8 cellular contexts compared by ENCODE assay signal in genomic region chr7:55309040-55309991, GRCh38. TPM values are rescaled to one million over a fixed set of nuclear protein-coding genes. Genes with fewer than 3 reads are reported as not detected.
A peak's percentile ranks its signal among the peaks of the same experiment; 100 is the strongest.
DNase-seq lines count a peak whose midpoint lies in the region; ATAC-seq and TF ChIP-seq lines count a peak whose summit lies in the region.

No MANE protein-coding gene starts in this region.

- TF ChIP-seq RAD21 in IMR-90 (IDR thresholded peaks at IDR 0.05; ENCODE audit: low read length) = no peak

- peak overlapping the region; percentile 70 for H2BK5ac ChIP-seq in IMR-90 (ENCODE audit: low read depth, low read length, poor library complexity, severe bottlenecking)

- no peak for TF ChIP-seq CTCF in Caco-2 (IDR thresholded peaks at IDR 0.05; ENCODE audit: insufficient read depth in 1 of 2, low read depth in 1 of 2, low read length in 1 of 2, severe bottlenecking in 1 of 2, unreplicated experiment in 1 of 2)
- no peak for TF ChIP-seq CTCF in IMR-90 (conservative IDR thresholded peaks at IDR 0.05; ENCODE audit: low read depth, low read length)

- H3K56ac ChIP-seq in IMR-90 (ENCODE audit: extremely low read depth, insufficient read depth, low read length) = no peak overlapping the region

- no peak overlapping the region for H3K4me3 Mint-ChIP-seq in Caco-2 (ENCODE audit: unreplicated experiment)
- H3K4me3 Mint-ChIP-seq in activated T-helper 2 cell treated with anti-CD3 and anti-CD28 coated beads, Interferon-gamma antibody, Interleukin-2, Interleukin-4, amounts not matched to agents 10 μg/mL and 5 μg/mL and 100 μg/mL, durations not matched to agents 14 hours and 24 hours and 36 hours (ENCODE audit: low read depth) = no peak overlapping the region

- H3K4ac ChIP-seq in IMR-90 (ENCODE audit: low read depth, low read length) = peak overlapping the region; percentile 14

- peak overlapping the region; percentile 74 for H2BK20ac ChIP-seq in IMR-90 (ENCODE audit: low read depth, low read length)

- no peaks in the 10 kb centered on the region for H3K9me3 ChIP-seq in Caco-2
- H3K9me3 ChIP-seq in IMR-90 (ENCODE audit: control insufficient read depth, insufficient read depth, low read length) = no peaks in the 10 kb centered on the region

- BruUV-seq in Caco-2 (replicated peaks; lab: Mats Ljungman, UMichigan) = no TSS peak
- no TSS peak for BruUV-seq in IMR-90 (replicated peaks; lab: Mats Ljungman, UMichigan)

- DNase-seq in Caco-2 = no peak
- no peak for DNase-seq in IMR-90
- DNase-seq in activated T-helper 2 cell treated with anti-CD3 and anti-CD28 coated beads, Interferon-gamma antibody, Interleukin-2, Interleukin-4, amounts not matched to agents 10 μg/mL and 5 μg/mL and 100 μg/mL, durations not matched to agents 14 hours and 24 hours and 36 hours (ENCODE audit: low spot score) = peak; percentile 60
- peak; percentile 17 for DNase-seq in stimulated activated CD8-positive, alpha-beta memory T cell treated with anti-CD3 and anti-CD28 coated beads, Interleukin-12 subunit alpha, Interleukin-12 subunit beta, amount 100 ng/mL, for 1 hour (ENCODE audit: low read depth)
- DNase-seq in cortex of kidney (lab: John Stamatoyannopoulos, UW) = no peak
- DNase-seq in DMS 273 (lab: John Stamatoyannopoulos, UW; ENCODE audit: unreplicated experiment) = no peak
- DNase-seq in NCI-H1105 (lab: John Stamatoyannopoulos, UW) = no peak

- CTCF ChIA-PET in Caco-2 (lab: Charles Lee) (no interaction called here), IMR-90 (lab: Yijun Ruan, JAX) (no interaction called here)

- H3K18ac ChIP-seq in IMR-90 (ENCODE audit: low read depth, low read length) = peak overlapping the region; percentile 50; the same call in 1 of the 2 replicates

- POLR2A ChIA-PET in Caco-2 (lab: Charles Lee) (interaction anchor here (1.6 kb wide), 1 partner anchor 57 kb away, joined by 9 read pairs; no protein-coding TSS in a partner anchor), IMR-90 (lab: Charles Lee; ENCODE audit: unreplicated experiment) (no interaction called here)

- no peak overlapping the region for H3K4me2 ChIP-seq in IMR-90 (ENCODE audit: low read depth, low read length)

- ATAC-seq in GM21390 (IDR thresholded peaks at IDR 0.05; ENCODE audit: unreplicated experiment) (peak; percentile 88), IMR-90 (ENCODE audit: low read depth) (no peak)

- H3K4me1 Mint-ChIP-seq in Caco-2 (ENCODE audit: low read depth, unreplicated experiment) = peaks cover 26% of the 10 kb centered on the region
- H3K4me1 Mint-ChIP-seq in activated T-helper 2 cell treated with anti-CD3 and anti-CD28 coated beads, Interferon-gamma antibody, Interleukin-2, Interleukin-4, amounts not matched to agents 10 μg/mL and 5 μg/mL and 100 μg/mL, durations not matched to agents 14 hours and 24 hours and 36 hours (ENCODE audit: low read depth) = peaks cover 31% of the 10 kb centered on the region

- no peak overlapping the region for H3K27ac ChIP-seq in IMR-90 (ENCODE audit: insufficient read depth, low read length)

- H3K23ac ChIP-seq in IMR-90 (ENCODE audit: low read depth, low read length) = 0 out of 2 replicates have a peak overlapping the region, but pooled peaks have one; percentile 32

- H3K14ac ChIP-seq in IMR-90 (replicated peaks; ENCODE audit: low read depth, low read length) = no peak overlapping the region

- 94% methylated on average over 4 of the region's 17 CpGs; no CpG with 5 or more reads in 1 of the 2 experiments for WGBS in IMR-90 (ENCODE audit: extremely low coverage in 2 of 2, insufficient read length in 1 of 2), 2 experiments

- no peaks in the 10 kb centered on the region for H3K9me3 Mint-ChIP-seq in Caco-2 (ENCODE audit: unreplicated experiment)
- H3K9me3 Mint-ChIP-seq in activated T-helper 2 cell treated with anti-CD3 and anti-CD28 coated beads, Interferon-gamma antibody, Interleukin-2, Interleukin-4, amounts not matched to agents 10 μg/mL and 5 μg/mL and 100 μg/mL, durations not matched to agents 14 hours and 24 hours and 36 hours = peaks cover 12% of the 10 kb centered on the region

- no peaks in the 10 kb centered on the region for H3K79me1 ChIP-seq in IMR-90 (ENCODE audit: low read depth in 1 of 2, low read length in 2 of 2)

- peak overlapping the region; percentile 75 for H4K91ac ChIP-seq in IMR-90 (ENCODE audit: insufficient read depth, low read depth, low read length)

- H3K4me3 ChIP-seq in Caco-2 (ENCODE audit: low read depth, low read length) = no peak overlapping the region
- no peak overlapping the region for H3K4me3 ChIP-seq in IMR-90 (ENCODE audit: insufficient read depth, low read depth, low read length)

- H3K4me1 ChIP-seq in Caco-2 = peaks cover 23% of the 10 kb centered on the region
- peaks cover 6% of the 10 kb centered on the region for H3K4me1 ChIP-seq in IMR-90 (ENCODE audit: control insufficient read depth, insufficient read depth, low read length)

- TF ChIP-seq POLR2A in IMR-90 (IDR thresholded peaks at IDR 0.05; ENCODE audit: low read depth, low read length) = no peak

- no peaks in the 10 kb centered on the region for H4K20me1 ChIP-seq in IMR-90 (ENCODE audit: insufficient read depth, low read length)

- H4K5ac ChIP-seq in IMR-90 (ENCODE audit: low read depth, low read length) = peak overlapping the region; percentile 52; the same call in 1 of the 2 replicates

- peak overlapping the region; percentile 23 for H2AFZ ChIP-seq in IMR-90 (replicated peaks; ENCODE audit: low read length, poor library complexity)

- H3K36me3 ChIP-seq in Caco-2 (ENCODE audit: control insufficient read depth, insufficient read depth, low read length) = no peaks in the 10 kb centered on the region
- no peaks in the 10 kb centered on the region for H3K36me3 ChIP-seq in IMR-90 (ENCODE audit: control insufficient read depth, insufficient read depth, low read length)

- H2BK15ac ChIP-seq in IMR-90 (ENCODE audit: low read depth, low read length) = peak overlapping the region; percentile 24; the same call in 2 of the 3 replicates

- intact Hi-C loops in Caco-2 (cut with micrococcal nuclease; ENCODE audit: unreplicated experiment) (no loop called here), IMR-90 (cut with micrococcal nuclease) (loop anchor here (5.0 kb wide), 1 partner anchor 58 kb away; the partner anchor contains the start of gene LANCL2)
- intact Hi-C loops in activated T-helper 2 cell treated with anti-CD3 and anti-CD28 coated beads, Interferon-gamma antibody, Interleukin-2, Interleukin-4, amounts not matched to agents 10 μg/mL and 5 μg/mL and 100 μg/mL, durations not matched to agents 14 hours and 24 hours and 36 hours (cut with micrococcal nuclease) = loop anchor here (1.0 to 2.0 kb wide), 5 partner anchors 39 to 313 kb away; no protein-coding TSS in a partner anchor

- peak overlapping the region; percentile 92 for H2AK5ac ChIP-seq in IMR-90 (ENCODE audit: low read depth, low read length)

- H3K9ac ChIP-seq in IMR-90 (ENCODE audit: low read depth, low read length) = no peak overlapping the region

- H3K27ac Mint-ChIP-seq in Caco-2 (ENCODE audit: unreplicated experiment) = peak overlapping the region; percentile 92
- H3K27ac Mint-ChIP-seq in activated T-helper 2 cell treated with anti-CD3 and anti-CD28 coated beads, Interferon-gamma antibody, Interleukin-2, Interleukin-4, amounts not matched to agents 10 μg/mL and 5 μg/mL and 100 μg/mL, durations not matched to agents 14 hours and 24 hours and 36 hours = peak overlapping the region; percentile 60

- in situ Hi-C loops in IMR-90 (cut with MboI; ENCODE audit: low sequenced_read_pairs) = no loop called here

- H4K8ac ChIP-seq in IMR-90 (ENCODE audit: low read depth in 2 of 2, low read length in 2 of 2) = no peak overlapping the region

- peaks cover 10% of the 10 kb centered on the region; the same call in 1 of the 2 replicates for H3K9me1 ChIP-seq in IMR-90 (ENCODE audit: insufficient read depth, low read length)

- no peaks in the 10 kb centered on the region for H3K27me3 Mint-ChIP-seq in Caco-2 (ENCODE audit: insufficient read depth, unreplicated experiment)
- peaks cover 11% of the 10 kb centered on the region for H3K27me3 Mint-ChIP-seq in activated T-helper 2 cell treated with anti-CD3 and anti-CD28 coated beads, Interferon-gamma antibody, Interleukin-2, Interleukin-4, amounts not matched to agents 10 μg/mL and 5 μg/mL and 100 μg/mL, durations not matched to agents 14 hours and 24 hours and 36 hours (ENCODE audit: low read depth)

- H3K27me3 ChIP-seq in Caco-2 (replicated peaks; ENCODE audit: control insufficient read depth, insufficient read depth, low read length) (no peaks in the 10 kb centered on the region), IMR-90 (ENCODE audit: control insufficient read depth, insufficient read depth, low read length) (peaks cover 7% of the 10 kb centered on the region)

- dilution Hi-C loops in IMR-90 (cut with HindIII; ENCODE audit: low sequenced_read_pairs, unreplicated experiment) = no loop called here

- H3K36me3 Mint-ChIP-seq in Caco-2 (ENCODE audit: insufficient read depth, unreplicated experiment) = peaks cover 7% of the 10 kb centered on the region
- H3K36me3 Mint-ChIP-seq in activated T-helper 2 cell treated with anti-CD3 and anti-CD28 coated beads, Interferon-gamma antibody, Interleukin-2, Interleukin-4, amounts not matched to agents 10 μg/mL and 5 μg/mL and 100 μg/mL, durations not matched to agents 14 hours and 24 hours and 36 hours (ENCODE audit: low read depth) = peaks cover 2% of the 10 kb centered on the region

- H2AK9ac ChIP-seq in IMR-90 (replicated peaks; ENCODE audit: low read depth, low read length, poor library complexity) = peak overlapping the region; percentile 45

- H2BK120ac ChIP-seq in IMR-90 (ENCODE audit: low read depth, low read length) = peak overlapping the region; percentile 57

TF ChIP-seq in IMR-90, 13 proteins besides CTCF, POLR2A, EP300 and RAD21:
- TF ChIP-seq MAFK (IDR thresholded peaks at IDR 0.05; ENCODE audit: low read depth, low read length) (no peak), BHLHE40 (IDR thresholded peaks at IDR 0.05; ENCODE audit: low read depth, low read length) (no peak)
TF ChIP-seq in IMR-90: peak in this region for 0.

RNA-seq across cellular contexts. Expression of gene LANCL2, which starts 55.8 kb away (rescaled TPM):
- total RNA-seq in Caco-2 (2022) (18.1 and 18.5 TPM in 2 replicates), IMR-90 (2012; rRNA removed) (17.9 and 20.0 TPM in 2 replicates)
- polyA plus RNA-seq in IMR-90 (2012; rRNA removed) = 11.7 and 13.6 TPM in 2 replicates
- 10.8 and 18.3 TPM in 2 replicates for polyA plus RNA-seq in IMR-90 (2012; cell fraction: cytosol; rRNA removed)
- 12.2 and 25.0 TPM in 2 replicates for polyA plus RNA-seq in IMR-90 (2012; cell fraction: nucleus; rRNA removed; ENCODE audit: low replicate concordance)
- 8.6 and 9.5 TPM in 2 replicates for total RNA-seq in activated T-helper 2 cell treated with anti-CD3 and anti-CD28 coated beads, Interferon-gamma antibody, Interleukin-2, Interleukin-4, amounts not matched to agents 10 μg/mL and 5 μg/mL and 100 μg/mL, durations not matched to agents 14 hours and 24 hours and 36 hours

Comparison
In these comparisons a context has a peak if more than half of its experiments do, and no peak if none do; other contexts are left out.
1. DNase-seq: peak in activated T-helper 2 cell treated with anti-CD3 and anti-CD28 coated beads, Interferon-gamma antibody, Interleukin-2, Interleukin-4, amounts not matched to agents 10 μg/mL and 5 μg/mL and 100 μg/mL, durations not matched to agents 14 hours and 24 hours and 36 hours (single experiment) and stimulated activated CD8-positive, alpha-beta memory T cell treated with anti-CD3 and anti-CD28 coated beads, Interleukin-12 subunit alpha, Interleukin-12 subunit beta, amount 100 ng/mL, for 1 hour (single experiment); none in Caco-2 (0 of 2), IMR-90 (single experiment), cortex of kidney (single experiment), DMS 273 (single experiment) and NCI-H1105 (single experiment).